Comparison of ENCODE assay signal across 13 cellular contexts in genomic region chr1:228940931-228941330, GRCh38.
"Had no signal": no experiment of that assay in that cellular context is flagged by ENCODE, and none has a peak within 500 bp of the region (broad histone marks: within the 10 kb centered on the region; RNA-seq: fewer than 3 reads in every experiment).

No MANE protein-coding gene starts in this region.

- H3K27ac Mint-ChIP-seq: activated B cell treated with CpG ODN at 0.5 μM for 24 hours; activated CD4-positive, alpha-beta T cell treated with anti-CD3 and anti-CD28 coated beads, Interleukin-2, amount 10 ng/mL, durations not matched to agents 24 days and 14 days; activated naive CD4-positive, alpha-beta T cell treated with anti-CD3 and anti-CD28 coated beads, Interleukin-2, amount 50 U/mL, for 24 hours; effector memory CD8-positive, alpha-beta T cell; mesothelial cell of epicardium; T-helper 1 cell treated with Interleukin-12 subunit alpha and Interleukin-12 subunit beta and Interleukin-4 antibody, amounts not matched to agents 30 μg/mL and 1 μg/mL, for 36 hours had no signal

- H3K36me3 Mint-ChIP-seq: activated naive CD4-positive, alpha-beta T cell treated with anti-CD3 and anti-CD28 coated beads, Interleukin-2, amount 50 U/mL, for 24 hours; mesothelial cell of epicardium had no signal

- H3K4me1 Mint-ChIP-seq: activated B cell treated with CpG ODN at 0.5 μM for 24 hours had no signal

- ATAC-seq: effector memory CD8-positive, alpha-beta T cell; lower lobe of right lung had no signal

- H3K9me3 Mint-ChIP-seq: activated B cell treated with CpG ODN at 0.5 μM for 24 hours; activated CD4-positive, alpha-beta T cell treated with anti-CD3 and anti-CD28 coated beads, Interleukin-2, amount 10 ng/mL, durations not matched to agents 24 days and 14 days; activated naive CD4-positive, alpha-beta T cell treated with anti-CD3 and anti-CD28 coated beads, Interleukin-2, amount 50 U/mL, for 24 hours; effector memory CD8-positive, alpha-beta T cell; mesothelial cell of epicardium; T-helper 1 cell treated with Interleukin-12 subunit alpha and Interleukin-12 subunit beta and Interleukin-4 antibody, amounts not matched to agents 30 μg/mL and 1 μg/mL, for 36 hours had no signal

- H3K4me3 Mint-ChIP-seq: activated B cell treated with CpG ODN at 0.5 μM for 24 hours; activated CD4-positive, alpha-beta T cell treated with anti-CD3 and anti-CD28 coated beads, Interleukin-2, amount 10 ng/mL, durations not matched to agents 24 days and 14 days; activated naive CD4-positive, alpha-beta T cell treated with anti-CD3 and anti-CD28 coated beads, Interleukin-2, amount 50 U/mL, for 24 hours; effector memory CD8-positive, alpha-beta T cell; mesothelial cell of epicardium; T-helper 1 cell treated with Interleukin-12 subunit alpha and Interleukin-12 subunit beta and Interleukin-4 antibody, amounts not matched to agents 30 μg/mL and 1 μg/mL, for 36 hours had no signal

- DNase-seq: activated B cell treated with CpG ODN at 0.5 μM for 24 hours; activated CD4-positive, alpha-beta T cell treated with anti-CD3 and anti-CD28 coated beads, Interleukin-2, amount 10 ng/mL, durations not matched to agents 24 days and 14 days; activated T-cell treated with anti-CD3 and anti-CD28 coated beads, Interleukin-2, amount 50 U/mL, for 1 hour; central memory CD4-positive, alpha-beta T cell; effector memory CD8-positive, alpha-beta T cell; erythroblast; hypothalamus; kidney glomerular epithelial cell; lower lobe of right lung; tibial artery had no signal

- H3K27me3 Mint-ChIP-seq: activated naive CD4-positive, alpha-beta T cell treated with anti-CD3 and anti-CD28 coated beads, Interleukin-2, amount 50 U/mL, for 24 hours; effector memory CD8-positive, alpha-beta T cell had no signal
